1 cellular context compared by ENCODE assay signal in genomic region chr11:63737718-63738117, GRCh38.
TF ChIP-seq lines count a peak whose summit lies in the region.

No MANE protein-coding gene starts in this region.

TF ChIP-seq in K562, 482 proteins besides CTCF, POLR2A, EP300 and RAD21 (continued from another document):
- TF ChIP-seq E2F6 (IDR thresholded peaks at IDR 0.05; ENCODE audit: borderline replicate concordance in 1 of 2, extremely low read depth in 1 of 2, insufficient read depth in 1 of 2, insufficient read length in 1 of 2, low read depth in 1 of 2, low read length in 1 of 2, poor library complexity in 1 of 2, severe bottlenecking in 1 of 2) = no peak
- TF ChIP-seq TFAP4 (CRISPR knock-in tag; IDR thresholded peaks at IDR 0.05; ENCODE audit: borderline replicate concordance) = no peak
- peak; percentile 48 for TF ChIP-seq MEIS2 (IDR thresholded peaks at IDR 0.05; ENCODE audit: partially characterized antibody)
- no peak for TF ChIP-seq TAL1 (IDR thresholded peaks at IDR 0.05)
- TF ChIP-seq NFIC (IDR thresholded peaks at IDR 0.05) = peak; percentile 97
- peak; percentile 28; the same call in 1 of the 2 replicates for TF ChIP-seq CBFA2T3 (IDR thresholded peaks at IDR 0.05)
- TF ChIP-seq PKNOX1 (IDR thresholded peaks at IDR 0.05) = peak; percentile 78
- peak; percentile 38; the same call in 1 of the 2 replicates for TF ChIP-seq ARID1B (IDR thresholded peaks at IDR 0.05)
- TF ChIP-seq TARDBP (IDR thresholded peaks at IDR 0.05) = no peak
